Comparison of ENCODE assay signal across 1 cellular context in the genomic region with DNA sequence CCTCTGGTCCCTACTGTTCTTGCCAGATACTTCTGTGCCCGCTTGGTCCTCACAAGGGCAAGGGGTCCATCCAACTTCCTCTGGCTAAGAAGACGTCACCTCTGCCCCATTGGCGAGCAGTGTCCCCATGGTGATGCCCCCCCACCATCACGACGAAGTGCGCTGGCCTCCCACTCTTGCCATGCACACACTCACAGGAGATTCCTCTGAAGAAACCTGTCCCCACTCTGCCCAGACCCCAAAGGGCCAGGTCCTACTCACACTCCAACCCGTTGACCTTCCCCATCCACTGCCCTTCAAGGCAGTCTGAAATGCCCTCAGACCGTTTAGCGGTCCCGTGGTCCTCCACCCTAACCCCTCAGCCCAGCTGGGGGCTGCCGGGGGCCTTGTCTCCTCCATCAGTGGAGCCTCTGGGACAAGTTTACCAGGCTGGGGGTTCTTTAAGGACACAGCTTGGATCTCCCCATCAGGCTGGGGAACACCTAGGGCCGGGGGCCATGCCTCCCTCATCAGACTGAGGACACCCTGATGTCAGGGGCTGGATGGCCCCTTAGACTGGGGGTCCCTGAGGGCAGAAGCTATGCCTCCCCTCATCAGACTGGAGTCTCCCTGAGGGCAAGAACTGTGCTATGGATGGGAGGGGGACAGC.
TF ChIP-seq lines count a peak whose summit lies in the region.

No MANE protein-coding gene starts in this region.

TF ChIP-seq in SK-N-SH, 30 proteins besides CTCF, POLR2A, EP300 and RAD21 (continued from another document):
- TF ChIP-seq USF2 (IDR thresholded peaks at IDR 0.05; ENCODE audit: borderline replicate concordance, low read depth, low read length) (no peak), FOSL2 (IDR thresholded peaks at IDR 0.05; ENCODE audit: borderline replicate concordance, low read depth) (no peak), MXI1 (IDR thresholded peaks at IDR 0.05; ENCODE audit: low read depth, low read length) (no peak), IRF3 (IDR thresholded peaks at IDR 0.05; ENCODE audit: low read depth, low read length) (no peak), NRF1 (IDR thresholded peaks at IDR 0.05; ENCODE audit: low read depth, low read length) (no peak), RCOR1 (IDR thresholded peaks at IDR 0.05; ENCODE audit: low read length) (no peak), CHD2 (IDR thresholded peaks at IDR 0.05; ENCODE audit: low read length, partially characterized antibody) (no peak), GABPA (IDR thresholded peaks at IDR 0.05; ENCODE audit: low read depth) (no peak), SIN3A (IDR thresholded peaks at IDR 0.05; ENCODE audit: borderline replicate concordance, low read depth, low read length) (no peak), TCF12 (IDR thresholded peaks at IDR 0.05) (no peak)
- TF ChIP-seq, protein P1, sequence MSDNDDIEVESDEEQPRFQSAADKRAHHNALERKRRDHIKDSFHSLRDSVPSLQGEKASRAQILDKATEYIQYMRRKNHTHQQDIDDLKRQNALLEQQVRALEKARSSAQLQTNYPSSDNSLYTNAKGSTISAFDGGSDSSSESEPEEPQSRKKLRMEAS (IDR thresholded peaks at IDR 0.05; ENCODE audit: low read depth) = no peak
